ENCODE assay signal across 8 cellular contexts in genomic region chr6:79630400-79630882, GRCh38. TPM values are rescaled to one million over a fixed set of nuclear protein-coding genes. Genes with fewer than 3 reads are reported as not detected.
A peak's percentile ranks its signal among the peaks of the same experiment; 100 is the strongest.
DNase-seq lines count a peak whose midpoint lies in the region; ATAC-seq, FAIRE-seq and TF ChIP-seq lines count a peak whose summit lies in the region.

No MANE protein-coding gene starts in this region.

- H3K79me2 ChIP-seq in MM.1S (ENCODE audit: low read length) = no peaks in the 10 kb centered on the region
- H3K79me2 ChIP-seq in H1 (ENCODE audit: control insufficient read depth in 1 of 2, insufficient read depth in 2 of 2, low read length in 2 of 2) = no peaks in the 10 kb centered on the region
- H3K79me2 ChIP-seq in neural progenitor cell (ENCODE audit: low read depth) = peaks cover 14% of the 10 kb centered on the region

- no peaks in the 10 kb centered on the region; the same call in 1 of the 2 replicates for H3K27me3 ChIP-seq in BE2C
- H3K27me3 ChIP-seq in MM.1S (replicated peaks; ENCODE audit: insufficient read depth, low read length) = no peaks in the 10 kb centered on the region
- H3K27me3 ChIP-seq in H1 (replicated peaks in 1 of 4; ENCODE audit: control insufficient read depth in 3 of 4, extremely low read depth in 1 of 4, insufficient read depth in 3 of 4, low read length in 3 of 4) = peaks cover 0 to 2% (median 0%) of the 10 kb centered on the region in 4 experiments; a peak in 1 of 7 replicates
- H3K27me3 ChIP-seq in neural progenitor cell = peaks cover 26% of the 10 kb centered on the region

- no peak overlapping the region for H4K8ac ChIP-seq in H1 (ENCODE audit: extremely low read depth, insufficient read depth, low read length)

- H3K27ac ChIP-seq in MM.1S (ENCODE audit: low read length) (no peak overlapping the region), H1 (ENCODE audit: low read depth, low read length) (no peak overlapping the region), neural progenitor cell (no peak overlapping the region)

- no peak for TF ChIP-seq CTCF in BE2C (IDR thresholded peaks at IDR 0.05; ENCODE audit: low read depth, low read length)
- TF ChIP-seq CTCF in MM.1S (IDR thresholded peaks at IDR 0.05; ENCODE audit: low read length) = no peak
- no peak for TF ChIP-seq CTCF in H1 (IDR thresholded peaks at IDR 0.05; ENCODE audit: control extremely low read depth in 1 of 3, insufficient read depth in 1 of 3, low read depth in 1 of 3, low read length in 3 of 3)
- TF ChIP-seq CTCF in neural progenitor cell (IDR thresholded peaks at IDR 0.05) = no peak

- H3K23ac ChIP-seq in H1 (ENCODE audit: insufficient read length) = no peak overlapping the region

- no peaks in the 10 kb centered on the region for H3K9me2 ChIP-seq in MM.1S (replicated peaks; ENCODE audit: insufficient read depth, low read length)

- no peaks in the 10 kb centered on the region for H3K36me3 Mint-ChIP-seq in neural progenitor cell

- CTCF ChIA-PET in H1 (lab: Charles Lee; ENCODE audit: partially characterized antibody) = interaction anchor here (0.9 to 2.3 kb wide), 6 partner anchors 9 to 136 kb away, joined by 3 to 15 read pairs (median 4); partner anchors contain the start of gene LCA5

- H3K4me3 ChIP-seq in BE2C (ENCODE audit: low read depth, low read length) (peak overlapping the region; percentile 71), MM.1S (ENCODE audit: low read length) (peak overlapping the region; percentile 91), H1 (ENCODE audit: extremely low read depth in 1 of 4, insufficient read depth in 2 of 4, low read depth in 3 of 4, low read length in 4 of 4) (peak overlapping the region; percentile 70 to 97 (median 90)), neural progenitor cell (peak overlapping the region; percentile 81)

- no peaks in the 10 kb centered on the region; the same call in 1 of the 2 replicates for H3K79me1 ChIP-seq in H1 (ENCODE audit: low read depth, low read length)

- no peak for FAIRE-seq in H1 (lab: Jason Lieb, UNC)

- H3K9me3 Mint-ChIP-seq in neural progenitor cell = no peaks in the 10 kb centered on the region

- H3K4me1 ChIP-seq in BE2C (no peaks in the 10 kb centered on the region; the same call in 1 of the 2 replicates), MM.1S (ENCODE audit: low read length) (peaks cover 31% of the 10 kb centered on the region), H1 (replicated peaks in 1 of 4; ENCODE audit: control insufficient read depth in 3 of 4, insufficient read depth in 4 of 4, low read length in 3 of 4) (peaks cover 0 to 3% (median 0%) of the 10 kb centered on the region in 4 experiments; a peak in 2 of 7 replicates), neural progenitor cell (peaks cover 22% of the 10 kb centered on the region)

- H3K4me2 ChIP-seq in MM.1S (ENCODE audit: low read depth, low read length) = peak overlapping the region; percentile 86
- peak overlapping the region; percentile 72 to 87 for H3K4me2 ChIP-seq in H1 (ENCODE audit: insufficient read depth in 1 of 2, low read depth in 2 of 2, low read length in 2 of 2)
- H3K4me2 ChIP-seq in neural progenitor cell = peak overlapping the region; percentile 82

- H2BK120ac ChIP-seq in H1 (replicated peaks; ENCODE audit: low read depth, low read length) = peak overlapping the region; percentile 66

- H2BK12ac ChIP-seq in H1 (ENCODE audit: low read depth, low read length) = no peak overlapping the region

- 42% methylated on average over 8 of the region's 8 CpGs; no CpG with 5 or more reads in 1 of the 2 experiments for WGBS in H1 (ENCODE audit: extremely low coverage in 1 of 2, insufficient coverage in 1 of 2, insufficient read length in 1 of 2, insufficient replicate concordance in 2 of 2, low coverage in 1 of 2, low lambda C conversion rate in 2 of 2, missing lambda C conversion rate in 1 of 2), 2 experiments

- no peak overlapping the region for H2BK20ac ChIP-seq in H1 (ENCODE audit: low read length)

- no peak overlapping the region; the same call in 1 of the 2 replicates for H3K18ac ChIP-seq in H1 (ENCODE audit: extremely low read depth, low read length)

- H2BK5ac ChIP-seq in H1 (ENCODE audit: low read depth, low read length) = no peak overlapping the region

- no peak for TF ChIP-seq EP300 in H1 (IDR thresholded peaks at IDR 0.05; ENCODE audit: borderline replicate concordance in 1 of 2, low read depth in 2 of 2, low read length in 2 of 2)

- DNase-seq in BE2C (no peak), MM.1S (no peak), H1 (ENCODE audit: low read depth in 1 of 2, low spot score in 2 of 2) (no peak), neural progenitor cell (ENCODE audit: low spot score) (no peak)

- peaks cover 23% of the 10 kb centered on the region for H3K4me1 Mint-ChIP-seq in neural progenitor cell

- H3K9ac ChIP-seq in MM.1S (ENCODE audit: low read length) (no peak overlapping the region), H1 (replicated peaks in 1 of 4; ENCODE audit: extremely low read depth in 1 of 4, low read depth in 3 of 4, low read length in 3 of 4) (peak overlapping the region in 1 of 4 experiments; percentile 6; a peak in 1 of 7 replicates), neural progenitor cell (no peak overlapping the region)

- peak overlapping the region; percentile 90 for H3K4me3 Mint-ChIP-seq in neural progenitor cell

- POLR2A ChIA-PET in H1 (lab: Charles Lee; ENCODE audit: partially characterized antibody) = interaction anchor here (0.9 to 2.5 kb wide), 11 partner anchors 9 to 199 kb away, joined by 3 to 13 read pairs (median 4); partner anchors contain the start of gene LCA5

- H2BK15ac ChIP-seq in H1 (ENCODE audit: low read length) = no peak overlapping the region

- peak overlapping the region; percentile 88 for H2AFZ ChIP-seq in MM.1S (ENCODE audit: low read length)
- peak overlapping the region; percentile 78 for H2AFZ ChIP-seq in H1 (ENCODE audit: low read length)
- H2AFZ ChIP-seq in neural progenitor cell (replicated peaks) = peak overlapping the region; percentile 96

- H3F3A ChIP-seq in MM.1S (ENCODE audit: insufficient read depth, low read length) (peaks cover 26% of the 10 kb centered on the region), neural progenitor cell (ENCODE audit: low read depth) (no peaks in the 10 kb centered on the region)

- no peak overlapping the region for H4K5ac ChIP-seq in H1 (ENCODE audit: insufficient read length, low read depth, low read length)

- ATAC-seq in GM19452 (IDR thresholded peaks at IDR 0.05; ENCODE audit: unreplicated experiment) (no peak), HG02973 (IDR thresholded peaks at IDR 0.05; ENCODE audit: unreplicated experiment) (no peak), GM18520 (IDR thresholded peaks at IDR 0.05; ENCODE audit: unreplicated experiment) (no peak), GM21515 (IDR thresholded peaks at IDR 0.05; ENCODE audit: unreplicated experiment) (no peak)

- H3K9me3 ChIP-seq in BE2C (no peaks in the 10 kb centered on the region), MM.1S (replicated peaks; ENCODE audit: insufficient read depth, low read length) (no peaks in the 10 kb centered on the region), H1 (ENCODE audit: insufficient read depth in 2 of 2, low read depth in 1 of 2, low read length in 1 of 2) (no peaks in the 10 kb centered on the region), neural progenitor cell (ENCODE audit: low read depth) (no peaks in the 10 kb centered on the region)

- H3K14ac ChIP-seq in H1 (ENCODE audit: insufficient read length) = no peak overlapping the region

- H3K56ac ChIP-seq in H1 (replicated peaks; ENCODE audit: insufficient read length, low read depth, low read length) = no peak overlapping the region

- TF ChIP-seq RAD21 in H1 (IDR thresholded peaks at IDR 0.05 in 1 of 2, conservative IDR thresholded peaks at IDR 0.05 in 1 of 2; ENCODE audit: low read depth in 2 of 2, low read length in 2 of 2) = no peak

- no peak for TF ChIP-seq POLR2A in H1 (IDR thresholded peaks at IDR 0.05; ENCODE audit: control extremely low read depth in 1 of 2, low read depth in 2 of 2, low read length in 2 of 2)

- no peak overlapping the region for H3K4ac ChIP-seq in H1 (replicated peaks; ENCODE audit: insufficient read length, low read depth, low read length)

- H4K20me1 ChIP-seq in MM.1S (ENCODE audit: insufficient read depth, low read length) (no peaks in the 10 kb centered on the region), H1 (replicated peaks in 1 of 2; ENCODE audit: control insufficient read depth in 1 of 2, insufficient read depth in 2 of 2, low read length in 2 of 2) (peaks cover 1 to 2% of the 10 kb centered on the region in 2 experiments), neural progenitor cell (ENCODE audit: low read depth) (peaks cover 5% of the 10 kb centered on the region)

- H2AK5ac ChIP-seq in H1 (ENCODE audit: low read depth, low read length) = no peak overlapping the region

- no peak overlapping the region for H4K91ac ChIP-seq in H1 (replicated peaks; ENCODE audit: insufficient read length, low read length)

- H3K36me3 ChIP-seq in BE2C (no peaks in the 10 kb centered on the region), MM.1S (replicated peaks; ENCODE audit: insufficient read depth, low read length) (no peaks in the 10 kb centered on the region), H1 (ENCODE audit: control insufficient read depth in 2 of 4, insufficient read depth in 4 of 4, low read length in 3 of 4) (no peaks in the 10 kb centered on the region), neural progenitor cell (no peaks in the 10 kb centered on the region)

- H3K27me3 Mint-ChIP-seq in neural progenitor cell (ENCODE audit: insufficient read depth, low read depth) = no peaks in the 10 kb centered on the region

- peaks cover 8% of the 10 kb centered on the region; the same call in 1 of the 2 replicates for H3K23me2 ChIP-seq in H1 (ENCODE audit: low read depth, low read length)

- peak overlapping the region; percentile 28 for H3K27ac Mint-ChIP-seq in neural progenitor cell

TF ChIP-seq in H1, 55 proteins besides CTCF, POLR2A, EP300 and RAD21 (continues in another document):
- no peak for TF ChIP-seq GABPA (IDR thresholded peaks at IDR 0.05; ENCODE audit: borderline replicate concordance, insufficient read depth, low read length)
- TF ChIP-seq PHF8 (conservative IDR thresholded peaks at IDR 0.05; ENCODE audit: low read depth, low read length) = no peak
- no peak for TF ChIP-seq SRF (IDR thresholded peaks at IDR 0.05; ENCODE audit: low read depth, low read length)
- no peak for TF ChIP-seq TCF12 (IDR thresholded peaks at IDR 0.05; ENCODE audit: low read depth, low read length)
- no peak for TF ChIP-seq HDAC2 (IDR thresholded peaks at IDR 0.05; ENCODE audit: borderline replicate concordance in 1 of 2, low read depth in 2 of 2, low read length in 2 of 2)

RNA-seq across cellular contexts. Expression of gene SH3BGRL2, which starts 0.7 kb away (rescaled TPM):
- 2.8 TPM for polyA plus RNA-seq in BE2C (2012; ENCODE audit: insufficient read depth, insufficient read length, low read depth)
- 20.0 and 20.3 TPM in 2 replicates for total RNA-seq in H1 (2021; fragmentation: NEBNext Ultra II Directional; extraction: Animal tissue kit (Norgen Biotek cat#: 25700))
- polyA plus RNA-seq in H1 (2011; rRNA removed) = 3.8 and 6.0 TPM in 2 replicates
- polyA plus RNA-seq in H1 (2011; cell fraction: cytosol; rRNA removed) = 7.5 TPM
- polyA plus RNA-seq in H1 (2011; cell fraction: nucleus; rRNA removed) = 1.3 TPM
- polyA plus RNA-seq in H1 (2012, experiment 1 of 2) = 6.5 to 13.4 TPM (median 8.4 TPM) in 4 replicates
- polyA plus RNA-seq in H1 (2012, experiment 2 of 2) = 0.89 TPM
- 11.2 TPM for polyA plus RNA-seq in H1 (2013, experiment 1 of 2)
- polyA plus RNA-seq in H1 (2013, experiment 2 of 2) = 11.5 TPM
- 8.0 and 11.0 TPM in 2 replicates for polyA minus RNA-seq in H1 (2011; rRNA and poly(A)+ RNA removed)
- 8.4 TPM for polyA minus RNA-seq in H1 (2011; cell fraction: cytosol; rRNA and poly(A)+ RNA removed)
- polyA minus RNA-seq in H1 (2011; cell fraction: nucleus; rRNA and poly(A)+ RNA removed) = 7.7 TPM
- total RNA-seq in neural progenitor cell (ENCODE audit: low replicate concordance) = 30.7 and 47.0 TPM in 2 replicates
